In the genomic region with DNA sequence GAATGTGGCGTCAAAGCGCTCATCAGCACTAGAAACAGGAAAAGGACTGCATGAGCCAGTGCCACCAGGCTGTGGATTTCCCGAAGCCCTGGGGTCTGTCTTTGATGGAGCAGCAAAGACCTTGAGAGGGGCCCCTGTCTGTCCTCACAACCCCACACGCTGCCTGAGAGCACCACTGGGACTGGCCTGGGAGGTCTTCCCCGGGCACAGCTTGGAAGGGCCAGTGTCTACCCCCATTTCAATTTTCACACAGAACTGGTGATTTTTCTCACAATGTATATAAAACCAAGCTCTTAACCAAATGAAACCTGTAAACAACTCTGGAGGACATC, we compare ENCODE assay signal across 5 cellular contexts. TPM values are rescaled to one million over a fixed set of nuclear protein-coding genes. Genes with fewer than 3 reads are reported as not detected.
"Had no signal": no experiment of that assay in that cellular context is flagged by ENCODE, and none has a peak within 500 bp of the region (broad histone marks: within the 10 kb centered on the region; RNA-seq: fewer than 3 reads in every experiment).

No MANE protein-coding gene starts in this region.

RNA-seq across cellular contexts. Expression of gene CHRFAM7A, which starts 16.3 kb away (rescaled TPM):
- total RNA-seq: activated naive CD4-positive, alpha-beta T cell treated with anti-CD3 and anti-CD28 coated beads for 36 hours; activated T-helper 1 cell treated with anti-CD3 and anti-CD28 coated beads, Interleukin-12 subunit alpha, Interleukin-12 subunit beta, Interleukin-2, Interleukin-4 antibody, amounts not matched to agents 30 ng/mL and 10 ng/mL and 1 ng/mL, durations not matched to agents 14 hours and 24 hours and 36 hours; activated T-helper 17 cell treated with anti-CD3 and anti-CD28 coated beads, Interleukin-2, amount 50 U/mL, for 72 hours; activated T-helper 2 cell treated with anti-CD3 and anti-CD28 coated beads, Interferon-gamma antibody, Interleukin-2, Interleukin-4, amounts not matched to agents 10 μg/mL and 5 μg/mL and 100 μg/mL, durations not matched to agents 14 hours and 24 hours and 36 hours had no signal

RNA-seq across cellular contexts. Expression of gene GOLGA8R, which starts 37.0 kb away (rescaled TPM):
- total RNA-seq: ascending aorta had no signal
